Comparison of ENCODE assay signal across 31 cellular contexts in genomic region chrY:16454799-16455198, GRCh38.
DNase-seq lines count a peak whose midpoint lies in the region; ATAC-seq, FAIRE-seq and TF ChIP-seq lines count a peak whose summit lies in the region.
"Had no signal": no experiment of that assay in that cellular context is flagged by ENCODE, and none has a peak within 500 bp of the region (broad histone marks: within the 10 kb centered on the region; RNA-seq: fewer than 3 reads in every experiment).

No MANE protein-coding gene starts in this region.

- BruUV-seq in HepG2 (replicated peaks; lab: Mats Ljungman, UMichigan) = no TSS peak

- H3K79me2 ChIP-seq in HepG2 (ENCODE audit: insufficient read depth, low read length) = no peaks in the 10 kb centered on the region

- intact Hi-C loops in HepG2 (cut with micrococcal nuclease; ENCODE audit: unreplicated experiment) (no loop called here), right lobe of liver (cut with DNase I) (no loop called here)

- H3K27ac ChIP-seq in HepG2 (ENCODE audit: extremely low read length, insufficient read depth, low read length) = no peak overlapping the region
- no peak overlapping the region for H3K27ac ChIP-seq in right lobe of liver
- H3K27ac ChIP-seq: 22Rv1; A549; BLaER1; BLaER1 treated with 17β-estradiol and CSF1 and Interleukin-3, amounts not matched to agents 10 nM and 100 nM; C4-2B had no signal

- H3K36me3 ChIP-seq in HepG2 (replicated peaks in 1 of 2; ENCODE audit: control insufficient read depth in 1 of 2, insufficient read depth in 2 of 2, low read length in 2 of 2) (no peaks in the 10 kb centered on the region), right lobe of liver (no peaks in the 10 kb centered on the region)
- H3K36me3 ChIP-seq: BE2C; BLaER1; BLaER1 treated with 17β-estradiol and CSF1 and Interleukin-3, amounts not matched to agents 10 nM and 100 nM had no signal

- DNase-seq in HepG2 (ENCODE audit: low spot score) (no peak), right lobe of liver (no peak), iPS-NIHi11 (ENCODE audit: low spot score) (no peak)
- DNase-seq: 8988T; ACHN; AML-193; BE2C; C1 segment of cervical spinal cord; Caco-2; Calu3; CD4-positive, alpha-beta memory T cell; CD4-positive, alpha-beta T cell; CD4-positive, CD25-positive, alpha-beta regulatory T cell; CD8-positive, alpha-beta memory T cell; CD8-positive, alpha-beta T cell; COR-L47; DMS 273 treated with DMSO at 0.1 percent for 48 hours; DMS153; DMS53; DMS79; DMS79 treated with DMSO at 0.1 percent for 48 hours; DND-41; EL had no signal

- TF ChIP-seq POLR2A in HepG2 (IDR thresholded peaks at IDR 0.05; ENCODE audit: insufficient read depth in 1 of 2, low read depth in 2 of 2, low read length in 2 of 2) = no peak
- no peak for TF ChIP-seq POLR2A in right lobe of liver (IDR thresholded peaks at IDR 0.05)

- no peak overlapping the region for H3K9ac ChIP-seq in HepG2 (ENCODE audit: insufficient read depth, low read depth, low read length)
- H3K9ac ChIP-seq: BLaER1; BLaER1 treated with 17β-estradiol and CSF1 and Interleukin-3, amounts not matched to agents 10 nM and 100 nM had no signal

- no peak overlapping the region for H2AFZ ChIP-seq in HepG2 (ENCODE audit: low read length)

- FAIRE-seq in HepG2 (lab: Jason Lieb, UNC) = no peak
- FAIRE-seq in G401.6 (lab: Jason Lieb, UNC) = peak; percentile 37
- FAIRE-seq: A204.1, A549, D721Med had no signal

- ATAC-seq in HepG2 (no peak), right lobe of liver (no peak)
- ATAC-seq: A549; CD8-positive, alpha-beta T cell had no signal

- H3K4me3 ChIP-seq in HepG2 (replicated peaks in 1 of 3; ENCODE audit: insufficient read depth in 1 of 3, low read depth in 2 of 3, low read length in 3 of 3) = no peak overlapping the region
- no peak overlapping the region for H3K4me3 ChIP-seq in right lobe of liver
- H3K4me3 ChIP-seq: A549; BLaER1; BLaER1 treated with 17β-estradiol and CSF1 and Interleukin-3, amounts not matched to agents 10 nM and 100 nM had no signal

- peaks cover 15% of the 10 kb centered on the region; the same call in 1 of the 2 replicates for H3K9me3 ChIP-seq in HepG2 (ENCODE audit: low read length)
- no peaks in the 10 kb centered on the region for H3K9me3 ChIP-seq in right lobe of liver
- H3K9me3 ChIP-seq: A549; BE2C; BLaER1; BLaER1 treated with 17β-estradiol and CSF1 and Interleukin-3, amounts not matched to agents 10 nM and 100 nM; Caco-2 had no signal

- no peaks in the 10 kb centered on the region for H3K27me3 ChIP-seq in HepG2 (ENCODE audit: control insufficient read depth in 1 of 2, insufficient read depth in 2 of 2, low read length in 2 of 2)
- no peaks in the 10 kb centered on the region for H3K27me3 ChIP-seq in right lobe of liver
- H3K27me3 ChIP-seq: BE2C; BLaER1; BLaER1 treated with 17β-estradiol and CSF1 and Interleukin-3, amounts not matched to agents 10 nM and 100 nM had no signal

- CTCF ChIA-PET in HepG2 (lab: Yijun Ruan, JAX; ENCODE audit: low intra/inter-chr PET ratio, low total read pairs) = no interaction called here

- no peak overlapping the region for H3K4me2 ChIP-seq in HepG2 (ENCODE audit: low read depth, low read length)
- H3K4me2 ChIP-seq: A549; BLaER1; BLaER1 treated with 17β-estradiol and CSF1 and Interleukin-3, amounts not matched to agents 10 nM and 100 nM had no signal

- no peaks in the 10 kb centered on the region for H3K4me1 ChIP-seq in HepG2 (ENCODE audit: insufficient read depth, low read length)
- no peaks in the 10 kb centered on the region for H3K4me1 ChIP-seq in right lobe of liver
- H3K4me1 ChIP-seq: A549; BE2C; BLaER1; BLaER1 treated with 17β-estradiol and CSF1 and Interleukin-3, amounts not matched to agents 10 nM and 100 nM; Caco-2 had no signal

- in situ Hi-C loops in HepG2 (cut with HindIII; ENCODE audit: extremely low pct_ligation_motif_present, low pct_unique_long_range_greater_than_20kb) = no loop called here

- no peak for TF ChIP-seq CTCF in HepG2 (CRISPR knock-in tag; IDR thresholded peaks at IDR 0.05)
- no peak for TF ChIP-seq CTCF in right lobe of liver (IDR thresholded peaks at IDR 0.05)

- TF ChIP-seq EP300 in HepG2 (IDR thresholded peaks at IDR 0.05; ENCODE audit: low read depth in 2 of 2, low read length in 2 of 2) (no peak), HepG2 (CRISPR knock-in tag; IDR thresholded peaks at IDR 0.05; ENCODE audit: borderline replicate concordance) (no peak)

- WGBS in HepG2 (ENCODE audit: low lambda C conversion rate) = 0% methylated on average over 2 of the region's 2 CpGs
- no CpG with 5 or more reads among the region's 2 CpGs for WGBS in right lobe of liver (ENCODE audit: insufficient coverage, low coverage, low lambda C conversion rate, missing lambda C conversion rate)

- no peak for TF ChIP-seq RAD21 in HepG2 (CRISPR knock-in tag; IDR thresholded peaks at IDR 0.05)

- POLR2A ChIA-PET in HepG2 (lab: Yijun Ruan, JAX) = no interaction called here

- H4K20me1 ChIP-seq in HepG2 (ENCODE audit: insufficient read depth, low read length) = no peaks in the 10 kb centered on the region
- H4K20me1 ChIP-seq: BLaER1; BLaER1 treated with 17β-estradiol and CSF1 and Interleukin-3, amounts not matched to agents 10 nM and 100 nM had no signal

TF ChIP-seq in HepG2, 621 proteins besides CTCF, POLR2A, EP300 and RAD21:
- TF ChIP-seq ZNF329 (CRISPR knock-in tag; IDR thresholded peaks at IDR 0.05; ENCODE audit: low read depth) (no peak), MNT (IDR thresholded peaks at IDR 0.05) (peak; percentile 92)
